In the genomic region with DNA sequence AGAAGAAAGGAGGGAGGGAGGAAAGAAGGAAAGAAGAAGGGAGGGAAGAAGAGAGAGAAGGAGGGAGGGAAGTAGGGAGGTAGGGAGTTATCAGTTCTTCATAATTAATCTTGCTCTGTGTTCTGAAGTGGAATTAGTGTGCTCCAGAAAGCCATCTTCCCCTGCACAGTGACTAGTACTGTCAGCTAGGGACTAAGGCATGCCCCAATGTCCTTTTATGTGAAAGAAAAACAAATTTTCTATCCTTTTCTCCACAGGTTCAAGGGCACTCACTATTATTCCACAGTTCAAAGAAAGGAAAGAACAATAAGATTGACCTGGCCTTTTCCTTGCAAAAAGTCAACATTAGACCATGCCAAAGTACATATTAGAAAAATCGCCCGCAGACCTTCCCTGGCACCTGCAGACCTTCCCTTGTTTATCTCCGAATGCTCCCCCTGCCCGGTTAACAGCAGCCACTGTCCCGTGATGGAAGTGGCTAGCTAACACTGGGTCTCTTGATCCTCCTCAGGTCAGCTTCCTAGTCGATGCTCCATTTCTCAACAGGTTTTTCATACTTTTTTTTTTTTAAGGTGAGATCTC, we compare ENCODE assay signal across 10 cellular contexts.
DNase-seq lines count a peak whose midpoint lies in the region; ATAC-seq and TF ChIP-seq lines count a peak whose summit lies in the region.
"Had no signal": no experiment of that assay in that cellular context is flagged by ENCODE, and none has a peak within 500 bp of the region (broad histone marks: within the 10 kb centered on the region; RNA-seq: fewer than 3 reads in every experiment).

No MANE protein-coding gene starts in this region.

- no peak overlapping the region for H3K4me2 ChIP-seq in mesendoderm (ENCODE audit: low read length)

- no peak overlapping the region for H3K9ac ChIP-seq in mesendoderm (ENCODE audit: low read length)

- H3K36me3 Mint-ChIP-seq in CD8-positive, alpha-beta memory T cell = peaks cover 4 to 27% (median 10%) of the 10 kb centered on the region in 3 donors

- POLR2A ChIA-PET in CD8-positive, alpha-beta memory T cell (lab: Charles Lee) = no interaction called here

- CTCF ChIA-PET in CD8-positive, alpha-beta memory T cell (lab: Charles Lee) = no interaction called here

- no peaks in the 10 kb centered on the region for H3K36me3 ChIP-seq in CD8-positive, alpha-beta memory T cell (ENCODE audit: insufficient read depth, low read length)
- no peaks in the 10 kb centered on the region for H3K36me3 ChIP-seq in mesendoderm (ENCODE audit: control insufficient read depth, insufficient read depth, low read length)

- H3K79me1 ChIP-seq in mesendoderm (ENCODE audit: low read length) = no peaks in the 10 kb centered on the region

- WGBS in mesendoderm (ENCODE audit: extremely low coverage, insufficient coverage, low lambda C conversion rate) = no CpG with 5 or more reads among the region's 6 CpGs

- H3K27ac ChIP-seq in CD8-positive, alpha-beta memory T cell (ENCODE audit: low read depth, low read length) = no peak overlapping the region
- peak overlapping the region; percentile 51 for H3K27ac ChIP-seq in VCaP
- no peak overlapping the region for H3K27ac ChIP-seq in mesendoderm (ENCODE audit: low read depth, low read length)
- H3K27ac ChIP-seq: 22Rv1 had no signal

- no peaks in the 10 kb centered on the region for H3K27me3 ChIP-seq in CD8-positive, alpha-beta memory T cell (ENCODE audit: insufficient read depth, low read length, poor library complexity, severe bottlenecking)
- H3K27me3 ChIP-seq in mesendoderm (ENCODE audit: insufficient read depth, low read length, poor library complexity) = no peaks in the 10 kb centered on the region

- H3K27me3 Mint-ChIP-seq in CD8-positive, alpha-beta memory T cell = no peaks in the 10 kb centered on the region

- no peak overlapping the region for H2BK5ac ChIP-seq in mesendoderm (ENCODE audit: low read length)

- no peak overlapping the region for H2AK5ac ChIP-seq in mesendoderm (ENCODE audit: low read length)

- no peak for TF ChIP-seq CTCF in VCaP (conservative IDR thresholded peaks at IDR 0.05)

- no peak overlapping the region for H3K18ac ChIP-seq in mesendoderm (ENCODE audit: low read length)

- peak overlapping the region; percentile 34 for H3K56ac ChIP-seq in mesendoderm (ENCODE audit: low read length)

- H4K8ac ChIP-seq in mesendoderm (ENCODE audit: low read depth, low read length) = no peak overlapping the region

- H4K5ac ChIP-seq in mesendoderm (ENCODE audit: low read length) = no peak overlapping the region

- H2BK15ac ChIP-seq in mesendoderm (replicated peaks; ENCODE audit: low read depth) = no peak overlapping the region

- no peaks in the 10 kb centered on the region for H3K79me2 ChIP-seq in mesendoderm (ENCODE audit: control insufficient read depth, insufficient read depth, low read length)

- H3K9me3 Mint-ChIP-seq in CD8-positive, alpha-beta memory T cell = peaks cover 0 to 4% (median 0%) of the 10 kb centered on the region in 5 donors

- H3K4me3 ChIP-seq in CD8-positive, alpha-beta memory T cell (ENCODE audit: low read length) = no peak overlapping the region
- no peak overlapping the region for H3K4me3 ChIP-seq in mesendoderm (ENCODE audit: low read length)

- no peak overlapping the region for H2BK120ac ChIP-seq in mesendoderm (ENCODE audit: low read depth, low read length)

- peaks cover 24 to 41% (median 37%) of the 10 kb centered on the region in 3 donors for H3K4me1 Mint-ChIP-seq in CD8-positive, alpha-beta memory T cell

- H3K4me3 Mint-ChIP-seq in CD8-positive, alpha-beta memory T cell = no peak overlapping the region

- no peak overlapping the region for H3K23ac ChIP-seq in mesendoderm (ENCODE audit: low read length)

- DNase-seq in DMS53 (lab: John Stamatoyannopoulos, UW) = peak; percentile 45
- DNase-seq in DMS53 treated with DMSO at 0.1 percent for 48 hours (lab: John Stamatoyannopoulos, UW; ENCODE audit: unreplicated experiment) = no peak
- DNase-seq in CD8-positive, alpha-beta memory T cell = no peak
- DNase-seq in mesendoderm = no peak
- DNase-seq in stimulated activated CD4-positive, alpha-beta T cell treated with anti-CD3 and anti-CD28 coated beads, Interleukin-15, amount 100 ng/mL, for 24 hours = no peak
- DNase-seq: IMR-90 had no signal

- peak overlapping the region in 6 of 8 donors; percentile 38 to 92 (median 74) for H3K27ac Mint-ChIP-seq in CD8-positive, alpha-beta memory T cell

- no peak overlapping the region for H3K4ac ChIP-seq in mesendoderm (ENCODE audit: low read depth, low read length)

- ATAC-seq in GM21390 (IDR thresholded peaks at IDR 0.05; ENCODE audit: unreplicated experiment) (no peak), HG03175 (IDR thresholded peaks at IDR 0.05; ENCODE audit: unreplicated experiment) (no peak)

- H3K4me1 ChIP-seq in CD8-positive, alpha-beta memory T cell (ENCODE audit: insufficient read depth, low read length) = peaks cover 5% of the 10 kb centered on the region
- no peaks in the 10 kb centered on the region for H3K4me1 ChIP-seq in mesendoderm (ENCODE audit: control insufficient read depth, low read depth, low read length)

- no peaks in the 10 kb centered on the region for H3K9me3 ChIP-seq in CD8-positive, alpha-beta memory T cell (ENCODE audit: low read length)
